Comparison of ENCODE assay signal across 8 cellular contexts in the genomic region with DNA sequence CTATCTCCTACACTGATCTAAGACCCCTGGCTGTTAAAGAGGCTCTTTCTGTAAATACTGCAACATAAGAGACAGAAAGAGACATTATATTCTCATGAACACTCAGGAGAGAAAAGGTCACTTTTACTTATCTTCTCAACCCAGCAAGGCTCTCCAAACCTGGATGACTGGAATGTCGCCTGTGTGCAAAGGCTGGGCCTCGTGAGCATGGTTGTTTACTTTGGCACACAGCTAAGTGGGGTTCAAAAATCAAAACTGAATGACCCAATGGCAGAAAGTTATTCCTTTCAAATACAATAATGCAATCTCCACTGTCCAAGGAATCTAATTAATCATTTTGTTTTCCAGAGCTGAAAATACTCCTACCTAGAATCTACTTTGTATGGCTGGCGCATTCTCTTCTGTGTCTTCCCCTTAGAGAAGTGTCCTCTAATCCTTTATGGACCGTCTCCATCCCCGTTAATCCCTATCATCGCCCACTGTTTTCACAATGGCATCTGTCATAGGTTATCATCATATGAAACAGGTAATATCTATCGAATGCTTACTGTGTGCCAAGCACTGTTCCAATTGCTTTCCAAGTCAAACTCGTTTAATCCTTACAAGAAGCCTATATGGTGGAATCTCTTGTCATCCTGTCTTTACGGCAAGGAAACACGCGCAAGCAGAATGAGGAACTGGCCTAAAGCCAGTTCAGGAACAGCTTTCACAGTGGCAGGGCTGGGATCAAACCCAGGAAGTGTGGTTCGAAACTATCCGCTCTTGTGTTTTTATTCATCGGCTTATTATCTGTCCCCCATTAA. TPM values are rescaled to one million over a fixed set of nuclear protein-coding genes. Genes with fewer than 3 reads are reported as not detected.
DNase-seq lines count a peak whose midpoint lies in the region; ATAC-seq and TF ChIP-seq lines count a peak whose summit lies in the region.

No MANE protein-coding gene starts in this region.

- no TSS peak for BruUV-seq in IMR-90 (replicated peaks; lab: Mats Ljungman, UMichigan)

- 0 out of 2 replicates have a peak overlapping the region, but pooled peaks have one; percentile 21 for H3K14ac ChIP-seq in IMR-90 (replicated peaks; ENCODE audit: low read depth, low read length)

- H3K4me1 ChIP-seq in IMR-90 (ENCODE audit: control insufficient read depth, insufficient read depth, low read length) = peaks cover 5% of the 10 kb centered on the region
- peaks cover 37% of the 10 kb centered on the region for H3K4me1 ChIP-seq in mononuclear cell (ENCODE audit: insufficient read depth, low read length)

- H2BK120ac ChIP-seq in IMR-90 (ENCODE audit: low read depth, low read length) = no peak overlapping the region

- CTCF ChIA-PET in IMR-90 (lab: Yijun Ruan, JAX) = no interaction called here

- no peak overlapping the region for H3K18ac ChIP-seq in IMR-90 (ENCODE audit: low read depth, low read length)

- H4K8ac ChIP-seq in IMR-90 (ENCODE audit: low read depth in 2 of 2, low read length in 2 of 2) = peak overlapping the region in 1 of 2 experiments; percentile 82; a peak in 1 of 4 replicates

- no peak overlapping the region for H2AFZ ChIP-seq in IMR-90 (replicated peaks; ENCODE audit: low read length, poor library complexity)

- no peak for TF ChIP-seq POLR2A in IMR-90 (IDR thresholded peaks at IDR 0.05; ENCODE audit: low read depth, low read length)

- whole genome bisulfite sequencing in IMR-90 (ENCODE audit: extremely low coverage in 2 of 2, insufficient read length in 1 of 2), 2 experiments = 81% methylated on average over 3 of the region's 14 CpGs; no CpG with 5 or more reads in 1 of the 2 experiments

- peak overlapping the region; percentile 89; the same call in 1 of the 2 replicates for H3K23ac ChIP-seq in IMR-90 (ENCODE audit: low read depth, low read length)

- H3K9me3 ChIP-seq in IMR-90 (ENCODE audit: control insufficient read depth, insufficient read depth, low read length) (no peaks in the 10 kb centered on the region), mononuclear cell (ENCODE audit: low read depth, low read length) (no peaks in the 10 kb centered on the region)

- H4K20me1 ChIP-seq in IMR-90 (ENCODE audit: insufficient read depth, low read length) = no peaks in the 10 kb centered on the region

- peak overlapping the region; percentile 82 for H3K4me3 ChIP-seq in AG10803 (ENCODE audit: low read length)
- peak overlapping the region; percentile 81; the same call in 1 of the 2 replicates for H3K4me3 ChIP-seq in IMR-90 (ENCODE audit: insufficient read depth, low read depth, low read length)
- H3K4me3 ChIP-seq in astrocyte of the spinal cord (ENCODE audit: low read depth, low read length) = peak overlapping the region; percentile 86
- peak overlapping the region; percentile 70 for H3K4me3 ChIP-seq in mononuclear cell (ENCODE audit: low read length)

- H2BK20ac ChIP-seq in IMR-90 (ENCODE audit: low read depth, low read length) = no peak overlapping the region

- no peak overlapping the region for H2BK5ac ChIP-seq in IMR-90 (ENCODE audit: low read depth, low read length, poor library complexity, severe bottlenecking)

- dilution Hi-C loops in IMR-90 (cut with HindIII; ENCODE audit: low sequenced_read_pairs, unreplicated experiment) = no loop called here

- no peak overlapping the region for H3K27ac ChIP-seq in IMR-90 (ENCODE audit: insufficient read depth, low read length)

- in situ Hi-C loops in IMR-90 (cut with MboI; ENCODE audit: low sequenced_read_pairs) = no loop called here
- in situ Hi-C loops in astrocyte of the spinal cord (cut with HindIII; ENCODE audit: low sequenced_read_pairs) = no loop called here

- no peak overlapping the region for H3K56ac ChIP-seq in IMR-90 (ENCODE audit: extremely low read depth, insufficient read depth, low read length)

- H3K79me1 ChIP-seq in IMR-90 (ENCODE audit: low read depth in 1 of 2, low read length in 2 of 2) = peaks cover 36 to 49% of the 10 kb centered on the region in 2 experiments

- H3K9me1 ChIP-seq in IMR-90 (ENCODE audit: insufficient read depth, low read length) = peaks cover 9% of the 10 kb centered on the region

- H3K9ac ChIP-seq in IMR-90 (ENCODE audit: low read depth, low read length) = no peak overlapping the region

- DNase-seq in AG10803 (ENCODE audit: low read depth) = no peak
- no peak for DNase-seq in IMR-90
- no peak for DNase-seq in astrocyte of the spinal cord (ENCODE audit: low read depth, low spot score)
- DNase-seq in posterior cingulate gyrus = no peak
- DNase-seq in activated CD4-positive, alpha-beta T cell treated with anti-CD3 and anti-CD28 coated beads for 1 hour = no peak
- no peak for DNase-seq in NCI-H524 treated with DMSO at 0.1 percent for 48 hours (lab: John Stamatoyannopoulos, UW)

- no peak overlapping the region for H2AK9ac ChIP-seq in IMR-90 (replicated peaks; ENCODE audit: low read depth, low read length, poor library complexity)

- no peak overlapping the region for H2BK15ac ChIP-seq in IMR-90 (ENCODE audit: low read depth, low read length)

- H4K91ac ChIP-seq in IMR-90 (ENCODE audit: insufficient read depth, low read depth, low read length) = no peak overlapping the region

- H4K5ac ChIP-seq in IMR-90 (ENCODE audit: low read depth, low read length) = no peak overlapping the region

- H3K27me3 ChIP-seq in IMR-90 (ENCODE audit: control insufficient read depth, insufficient read depth, low read length) (no peaks in the 10 kb centered on the region), mononuclear cell (ENCODE audit: insufficient read depth, low read length) (no peaks in the 10 kb centered on the region)

- peak overlapping the region; percentile 99 for H3K4me2 ChIP-seq in IMR-90 (ENCODE audit: low read depth, low read length)

- intact Hi-C loops in IMR-90 (cut with micrococcal nuclease) = loop anchor here (2.0 kb wide), 1 partner anchor 83 kb away; no protein-coding TSS in a partner anchor
- intact Hi-C loops in posterior cingulate gyrus (cut with DNase I) = no loop called here

- POLR2A ChIA-PET in IMR-90 (lab: Charles Lee; ENCODE audit: unreplicated experiment) = interaction anchor here (0.6 kb wide), 1 partner anchor 80 kb away, joined by 3 read pairs; no protein-coding TSS in a partner anchor

- H3K36me3 ChIP-seq in IMR-90 (ENCODE audit: control insufficient read depth, insufficient read depth, low read length) = peaks cover 5% of the 10 kb centered on the region; the same call in 1 of the 2 replicates

- TF ChIP-seq CTCF in AG10803 (conservative IDR thresholded peaks at IDR 0.05; ENCODE audit: low read length) (no peak), IMR-90 (conservative IDR thresholded peaks at IDR 0.05; ENCODE audit: low read depth, low read length) (no peak), astrocyte of the spinal cord (IDR thresholded peaks at IDR 0.05; ENCODE audit: low read depth, low read length) (no peak)

- no peak for TF ChIP-seq RAD21 in IMR-90 (IDR thresholded peaks at IDR 0.05; ENCODE audit: low read length)

- H3K4ac ChIP-seq in IMR-90 (ENCODE audit: low read depth, low read length) = no peak overlapping the region

- H2AK5ac ChIP-seq in IMR-90 (ENCODE audit: low read depth, low read length) = no peak overlapping the region

- ATAC-seq in IMR-90 (ENCODE audit: low read depth) = no peak
- no peak for ATAC-seq in HG02678 (IDR thresholded peaks at IDR 0.05; ENCODE audit: unreplicated experiment)

TF ChIP-seq in IMR-90, 13 proteins besides CTCF, POLR2A, EP300 and RAD21 (continues in another document):
- TF ChIP-seq NFE2L2 (IDR thresholded peaks at IDR 0.05; ENCODE audit: low read depth, low read length) (no peak), BHLHE40 (IDR thresholded peaks at IDR 0.05; ENCODE audit: low read depth, low read length) (no peak), MAFK (IDR thresholded peaks at IDR 0.05; ENCODE audit: low read depth, low read length) (no peak), CEBPB (IDR thresholded peaks at IDR 0.05; ENCODE audit: low read depth, low read length) (no peak), RFX5 (IDR thresholded peaks at IDR 0.05; ENCODE audit: low read depth, low read length) (no peak), FOS (IDR thresholded peaks at IDR 0.05; ENCODE audit: low read depth, low read length) (no peak), MAZ (IDR thresholded peaks at IDR 0.05; ENCODE audit: borderline replicate concordance, low read depth, low read length) (no peak), ELK1 (IDR thresholded peaks at IDR 0.05; ENCODE audit: borderline replicate concordance, low read depth, low read length) (no peak), MXI1 (IDR thresholded peaks at IDR 0.05; ENCODE audit: borderline replicate concordance, low read depth, low read length) (no peak), CHD1 (IDR thresholded peaks at IDR 0.05; ENCODE audit: low read depth, low read length) (no peak), RCOR1 (IDR thresholded peaks at IDR 0.05; ENCODE audit: insufficient replicate concordance, low read length) (no peak)

RNA-seq across cellular contexts. Expression of gene SLX4, which starts 1.3 kb away (rescaled TPM):
- 1.3 and 1.7 TPM in 2 replicates for total RNA-seq in IMR-90 (2012; rRNA removed)
- polyA plus RNA-seq in IMR-90 (2012; rRNA removed) = 2.8 and 3.1 TPM in 2 replicates
- 1.2 TPM in 2 replicates for polyA plus RNA-seq in IMR-90 (2012; cell fraction: cytosol; rRNA removed)
- polyA plus RNA-seq in IMR-90 (2012; cell fraction: nucleus; rRNA removed; ENCODE audit: low replicate concordance) = 7.8 and 9.9 TPM in 2 replicates
- total RNA-seq in mononuclear cell = 2.5 TPM

RNA-seq across cellular contexts. Expression of gene NLRC3, which starts 32.9 kb away (rescaled TPM):
- total RNA-seq in IMR-90 (2012; rRNA removed) (not detected in 2 replicates), mononuclear cell (25.1 TPM)
- polyA plus RNA-seq in IMR-90 (2012; rRNA removed) = not detected in 2 replicates
- polyA plus RNA-seq in IMR-90 (2012; cell fraction: cytosol; rRNA removed) = not detected in 2 replicates
- 0.02 and 0.14 TPM in 2 replicates for polyA plus RNA-seq in IMR-90 (2012; cell fraction: nucleus; rRNA removed; ENCODE audit: low replicate concordance)

RNA-seq across cellular contexts. Expression of gene DNASE1, which starts 44.4 kb away (rescaled TPM):
- total RNA-seq in IMR-90 (2012; rRNA removed) (5.4 and 6.1 TPM in 2 replicates), mononuclear cell (5.7 TPM)
- polyA plus RNA-seq in IMR-90 (2012; rRNA removed) = 12.9 and 15.9 TPM in 2 replicates
- polyA plus RNA-seq in IMR-90 (2012; cell fraction: cytosol; rRNA removed) = 3.6 and 9.3 TPM in 2 replicates
- polyA plus RNA-seq in IMR-90 (2012; cell fraction: nucleus; rRNA removed; ENCODE audit: low replicate concordance) = 35.4 and 59.0 TPM in 2 replicates

Comparison
In these comparisons a context has a peak if more than half of its experiments do, and no peak if none do; other contexts are left out.
1. RNA of gene NLRC3, which starts 32.9 kb away (total RNA-seq): 25.1 TPM in mononuclear cell (single experiment); not detected in IMR-90; every median in the first group is over 10 times any median in the second.
2. Peak in every context shown above with its lines, with median percentiles within 50 percentile points of each other: H3K4me3 ChIP-seq.